ENCODE assay signal across 9 cellular contexts in the genomic region with DNA sequence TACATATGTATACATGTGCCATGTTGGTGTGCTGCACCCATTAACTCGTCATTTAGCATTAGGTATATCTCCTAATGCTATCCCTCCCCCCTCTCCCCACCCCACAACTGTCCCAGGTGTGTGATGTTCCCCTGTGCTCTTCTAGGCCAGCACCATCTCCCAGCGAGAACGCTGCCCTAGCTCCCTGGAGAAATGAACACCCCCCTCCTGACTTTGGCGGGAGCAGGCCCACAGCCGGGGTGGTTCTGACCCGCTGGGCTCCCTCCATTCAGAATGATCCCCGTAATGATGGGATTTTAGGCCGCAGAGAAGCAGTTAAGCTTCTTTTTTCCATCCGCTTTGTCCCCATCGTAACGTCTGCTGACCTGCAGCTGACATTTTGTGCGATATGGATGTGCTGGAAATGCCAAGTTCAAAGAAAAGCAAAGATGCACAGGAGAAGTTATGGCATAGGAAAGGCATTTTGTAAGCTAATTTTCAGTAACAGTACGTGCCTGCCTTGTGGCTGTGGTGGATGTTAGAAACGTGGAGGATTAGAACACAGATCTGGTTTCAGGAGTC. TPM values are rescaled to one million over a fixed set of nuclear protein-coding genes. Genes with fewer than 3 reads are reported as not detected.
DNase-seq lines count a peak whose midpoint lies in the region; ATAC-seq, FAIRE-seq and TF ChIP-seq lines count a peak whose summit lies in the region.
"Had no signal": no experiment of that assay in that cellular context is flagged by ENCODE, and none has a peak within 500 bp of the region (broad histone marks: within the 10 kb centered on the region; RNA-seq: fewer than 3 reads in every experiment).

No MANE protein-coding gene starts in this region.

- TF ChIP-seq POLR2A in endothelial cell of umbilical vein (IDR thresholded peaks at IDR 0.05; ENCODE audit: low read depth, low read length), result no peak

- no peak for ATAC-seq in HG03039 (IDR thresholded peaks at IDR 0.05; ENCODE audit: unreplicated experiment)
- ATAC-seq in GM21515 (IDR thresholded peaks at IDR 0.05; ENCODE audit: unreplicated experiment), result no peak

- no peak overlapping the region for H3K9ac ChIP-seq in endothelial cell of umbilical vein (replicated peaks; ENCODE audit: extremely low read depth, insufficient read depth, low read length)

- no peaks in the 10 kb centered on the region for H4K20me1 ChIP-seq in endothelial cell of umbilical vein (replicated peaks; ENCODE audit: control insufficient read depth, extremely low read depth, insufficient read depth, low read length)

- TF ChIP-seq CTCF in RWPE1 (conservative IDR thresholded peaks at IDR 0.05; ENCODE audit: low read depth) (no peak), endothelial cell of umbilical vein (IDR thresholded peaks at IDR 0.05; ENCODE audit: extremely low read depth in 1 of 2, insufficient read depth in 1 of 2, low read depth in 1 of 2, low read length in 2 of 2) (no peak)

- H3K36me3 ChIP-seq in endothelial cell of umbilical vein (ENCODE audit: control insufficient read depth in 2 of 2, extremely low read depth in 1 of 2, insufficient read depth in 2 of 2, low read length in 2 of 2), result no peaks in the 10 kb centered on the region

- H3K9me1 ChIP-seq in endothelial cell of umbilical vein (replicated peaks; ENCODE audit: control insufficient read depth, extremely low read depth, insufficient read depth, low read length), result no peaks in the 10 kb centered on the region

- H3K27me3 ChIP-seq in endothelial cell of umbilical vein (ENCODE audit: control insufficient read depth in 2 of 2, insufficient read depth in 2 of 2, low read length in 2 of 2), result no peaks in the 10 kb centered on the region
- H3K27me3 ChIP-seq: left lung had no signal

- TSS peak; percentile 82 for BruUV-seq in endothelial cell of umbilical vein (replicated peaks; lab: Mats Ljungman, UMichigan)

- peak overlapping the region; percentile 79 for H3K27ac ChIP-seq in RWPE1
- no peak overlapping the region for H3K27ac ChIP-seq in endothelial cell of umbilical vein (ENCODE audit: insufficient read depth, low read depth, low read length)
- peak overlapping the region in 16 of 21 experiments; percentile 0 to 75 (median 50) for H3K27ac ChIP-seq in skin epidermis

- peaks cover 16% of the 10 kb centered on the region for H3K4me1 ChIP-seq in endothelial cell of umbilical vein (ENCODE audit: control insufficient read depth, extremely low read depth, insufficient read depth, low read length)

- no peak overlapping the region for H3K4me3 ChIP-seq in endothelial cell of umbilical vein (replicated peaks in 1 of 3; ENCODE audit: insufficient read depth in 1 of 3, low read depth in 1 of 3, low read length in 3 of 3)
- H3K4me3 ChIP-seq in skin epidermis, result peak overlapping the region in 2 of 7 experiments; percentile 17 to 34

- no peaks in the 10 kb centered on the region for H3K79me2 ChIP-seq in endothelial cell of umbilical vein (ENCODE audit: control insufficient read depth, insufficient read depth, low read length)

- POLR2A ChIA-PET in RWPE1 (lab: Yijun Ruan, JAX; ENCODE audit: low non-redundant PET), result interaction anchor here (1.2 to 2.5 kb wide), 2 partner anchors 40 to 62 kb away, joined by 10 to 28 read pairs; partner anchors contain the start of gene ELK4
- POLR2A ChIA-PET in endothelial cell of umbilical vein (lab: Charles Lee), result interaction anchor here (1.1 to 1.2 kb wide), 3 partner anchors 40 to 65 kb away, joined by 3 to 7 read pairs (median 3); partner anchors contain the start of gene ELK4

- intact Hi-C loops in endothelial cell of umbilical vein (cut with micrococcal nuclease), result loop anchor here (1.0 to 10.0 kb wide), 4 partner anchors 40 to 322 kb away; partner anchors contain the start of gene ELK4

- dilution Hi-C loops in endothelial cell of umbilical vein (cut with MboI; ENCODE audit: extremely low pct_ligation_motif_present, low sequenced_read_pairs), result no loop called here

- no peak overlapping the region for H3K4me2 ChIP-seq in endothelial cell of umbilical vein (ENCODE audit: insufficient read depth, low read length)

- CTCF ChIA-PET in RWPE1 (lab: Yijun Ruan, JAX), result interaction anchor here (0.5 to 8.1 kb wide), 63 partner anchors 8 to 1046 kb away, joined by 3 to 472 read pairs (median 5); partner anchors contain the start of genes ELK4, RAB29 and SLC45A3
- CTCF ChIA-PET in endothelial cell of umbilical vein (lab: Charles Lee), result interaction anchor here (0.6 to 9.5 kb wide), 35 partner anchors 8 to 385 kb away, joined by 3 to 615 read pairs (median 6); partner anchors contain the start of gene ELK4

- FAIRE-seq in endothelial cell of umbilical vein (lab: Jason Lieb, UNC), result no peak

- no peak overlapping the region for H2AFZ ChIP-seq in endothelial cell of umbilical vein (ENCODE audit: low read depth, low read length)

- peak; percentile 27 for DNase-seq in NCI-H82 (lab: John Stamatoyannopoulos, UW)
- no peak for DNase-seq in NCI-H82 treated with DMSO at 0.1 percent for 48 hours (lab: John Stamatoyannopoulos, UW; ENCODE audit: unreplicated experiment)
- no peak for DNase-seq in RWPE1 (ENCODE audit: low spot score)
- DNase-seq in endothelial cell of umbilical vein (ENCODE audit: low read depth, low spot score), result no peak
- no peak for DNase-seq in germinal center (ENCODE audit: low spot score)

- no peaks in the 10 kb centered on the region for H3K9me3 ChIP-seq in endothelial cell of umbilical vein (replicated peaks; ENCODE audit: control insufficient read depth, insufficient read depth, low read length)
- H3K9me3 ChIP-seq: left lung had no signal

TF ChIP-seq in endothelial cell of umbilical vein, 7 proteins besides CTCF, POLR2A, EP300 and RAD21:
- no peak for TF ChIP-seq POLR2AphosphoS5 (IDR thresholded peaks at IDR 0.05; ENCODE audit: insufficient read depth, low read depth, low read length)
- TF ChIP-seq EZH2 (IDR thresholded peaks at IDR 0.05; ENCODE audit: borderline replicate concordance, low read depth, low read length, severe bottlenecking), result no peak
- no peak for TF ChIP-seq MYC (IDR thresholded peaks at IDR 0.05; ENCODE audit: low read depth, low read length)
- TF ChIP-seq GATA2 (IDR thresholded peaks at IDR 0.05; ENCODE audit: insufficient read depth, insufficient read length, low read depth, low read length), result no peak
- no peak for TF ChIP-seq MAX (IDR thresholded peaks at IDR 0.05; ENCODE audit: insufficient read depth, insufficient read length)
- TF ChIP-seq FOS (IDR thresholded peaks at IDR 0.05; ENCODE audit: borderline replicate concordance, insufficient read depth, low read length), result no peak
- TF ChIP-seq JUN (IDR thresholded peaks at IDR 0.05; ENCODE audit: borderline replicate concordance, insufficient read depth, insufficient read length, low read depth), result no peak

RNA-seq across cellular contexts. Expression of gene ELK4, which starts 39.3 kb away (rescaled TPM):
- total RNA-seq in endothelial cell of umbilical vein, result 78.7 and 107 TPM in 2 replicates
- 6.7 and 8.7 TPM in 2 replicates for polyA plus RNA-seq in endothelial cell of umbilical vein
- 8.8 and 9.2 TPM in 2 replicates for polyA plus RNA-seq in endothelial cell of umbilical vein (2011; cell fraction: cytosol; rRNA removed)
- polyA plus RNA-seq in endothelial cell of umbilical vein (2011; cell fraction: nucleus; rRNA removed), result 23.7 and 30.0 TPM in 2 replicates
- 13.4 and 21.5 TPM in 2 replicates for polyA plus RNA-seq in endothelial cell of umbilical vein (2012)
- polyA minus RNA-seq in endothelial cell of umbilical vein, result 45.6 and 48.3 TPM in 2 replicates
- 21.8 TPM for polyA minus RNA-seq in endothelial cell of umbilical vein (2011; cell fraction: cytosol; rRNA and poly(A)+ RNA removed)
- 35.3 and 46.1 TPM in 2 replicates for polyA minus RNA-seq in endothelial cell of umbilical vein (2011; cell fraction: nucleus; rRNA and poly(A)+ RNA removed)
